ENCODE assay signal across 16 cellular contexts in genomic region chr19:5717215-5717614, GRCh38. TPM values are rescaled to one million over a fixed set of nuclear protein-coding genes. Genes with fewer than 3 reads are reported as not detected.
DNase-seq lines count a peak whose midpoint lies in the region; ATAC-seq, FAIRE-seq and TF ChIP-seq lines count a peak whose summit lies in the region.
"Had no signal": no experiment of that assay in that cellular context is flagged by ENCODE, and none has a peak within 500 bp of the region (broad histone marks: within the 10 kb centered on the region; RNA-seq: fewer than 3 reads in every experiment).

No MANE protein-coding gene starts in this region.

- FAIRE-seq in GM12878 (lab: Jason Lieb, UNC): no peak
- FAIRE-seq: GM18507 had no signal

- H3K4me3 ChIP-seq in Loucy (ENCODE audit: low read length, poor library complexity, severe bottlenecking) (peak overlapping the region; percentile 100), GM12878 (peak overlapping the region; percentile 22; the same call in 1 of the 2 replicates), neural progenitor cell (no peak overlapping the region)
- H3K4me3 ChIP-seq: lung, testis had no signal

- peaks cover 20% of the 10 kb centered on the region; the same call in 1 of the 2 replicates for H3K36me3 ChIP-seq in Loucy (ENCODE audit: insufficient read depth, low read length)
- peaks cover 12 to 13% of the 10 kb centered on the region in 2 experiments; a peak in 3 of 4 replicates for H3K36me3 ChIP-seq in GM12878 (ENCODE audit: control insufficient read depth in 2 of 2, insufficient read depth in 2 of 2, low read length in 1 of 2)
- no peaks in the 10 kb centered on the region for H3K36me3 ChIP-seq in neural progenitor cell

- intact Hi-C loops in activated CD4-positive, alpha-beta T cell treated with anti-CD3 and anti-CD28 coated beads, Interleukin-2, amount 10 ng/mL, durations not matched to agents 24 days and 14 days (cut with micrococcal nuclease): no loop called here
- intact Hi-C loops in GM12878 (cut with micrococcal nuclease; ENCODE audit: unreplicated experiment): no loop called here

- H3K27me3 ChIP-seq in Loucy (ENCODE audit: insufficient read depth, low read length, poor library complexity, severe bottlenecking) (no peaks in the 10 kb centered on the region), GM12878 (replicated peaks in 1 of 2; ENCODE audit: control insufficient read depth in 2 of 2, insufficient read depth in 2 of 2, low read length in 1 of 2) (no peaks in the 10 kb centered on the region), neural progenitor cell (no peaks in the 10 kb centered on the region)
- H3K27me3 ChIP-seq: testis had no signal

- H3K27me3 Mint-ChIP-seq in activated CD4-positive, alpha-beta T cell treated with anti-CD3 and anti-CD28 coated beads, Interleukin-2, amount 10 ng/mL, durations not matched to agents 24 days and 14 days: no peaks in the 10 kb centered on the region
- H3K27me3 Mint-ChIP-seq in neural progenitor cell (ENCODE audit: insufficient read depth, low read depth): peaks cover 8% of the 10 kb centered on the region

- H4K20me1 ChIP-seq in Loucy (ENCODE audit: insufficient read depth, low read length, poor library complexity, severe bottlenecking): peaks cover 44% of the 10 kb centered on the region
- H4K20me1 ChIP-seq in GM12878 (ENCODE audit: control insufficient read depth, insufficient read depth): 0 out of 2 replicates have a peak, but pooled peaks cover 3% of the 10 kb centered on the region
- peaks cover 41% of the 10 kb centered on the region for H4K20me1 ChIP-seq in neural progenitor cell (ENCODE audit: low read depth)

- H3K27ac Mint-ChIP-seq in activated CD4-positive, alpha-beta T cell treated with anti-CD3 and anti-CD28 coated beads, Interleukin-2, amount 10 ng/mL, durations not matched to agents 24 days and 14 days: peak overlapping the region; percentile 97
- no peak overlapping the region for H3K27ac Mint-ChIP-seq in neural progenitor cell

- H3K4me2 ChIP-seq in Loucy (ENCODE audit: low read depth, low read length, poor library complexity, severe bottlenecking): peak overlapping the region; percentile 93
- H3K4me2 ChIP-seq in GM12878 (ENCODE audit: control insufficient read depth, insufficient read depth): peak overlapping the region; percentile 65
- no peak overlapping the region for H3K4me2 ChIP-seq in neural progenitor cell

- WGBS in GM12878 (ENCODE audit: insufficient coverage, insufficient replicate concordance, low lambda C conversion rate, missing lambda C conversion rate): 98% methylated on average over 5 of the region's 5 CpGs

- in situ Hi-C loops in GM12878 (cut with MboI): no loop called here

- no peaks in the 10 kb centered on the region for H3K9me2 ChIP-seq in Loucy (replicated peaks; ENCODE audit: low read depth, low read length)

- peak overlapping the region; percentile 92 for H3K9ac ChIP-seq in Loucy (ENCODE audit: low read depth, low read length, poor library complexity, severe bottlenecking)
- no peak overlapping the region for H3K9ac ChIP-seq in GM12878 (ENCODE audit: control insufficient read depth, insufficient read depth, low read length)
- H3K9ac ChIP-seq in neural progenitor cell: no peak overlapping the region

- TF ChIP-seq EP300 in GM12878 (IDR thresholded peaks at IDR 0.05; ENCODE audit: borderline replicate concordance in 1 of 2, control insufficient read depth in 1 of 2, low read depth in 2 of 2, low read length in 2 of 2): no peak

- no peak overlapping the region for H2AFZ ChIP-seq in Loucy (ENCODE audit: low read length)
- no peak overlapping the region for H2AFZ ChIP-seq in GM12878 (ENCODE audit: control insufficient read depth, low read depth, low read length)
- no peak overlapping the region for H2AFZ ChIP-seq in neural progenitor cell (replicated peaks)

- peak overlapping the region; percentile 97 for H3K4me3 Mint-ChIP-seq in activated CD4-positive, alpha-beta T cell treated with anti-CD3 and anti-CD28 coated beads, Interleukin-2, amount 10 ng/mL, durations not matched to agents 24 days and 14 days
- peak overlapping the region; percentile 64 for H3K4me3 Mint-ChIP-seq in neural progenitor cell

- no peak for TF ChIP-seq CTCF in Loucy (conservative IDR thresholded peaks at IDR 0.05; ENCODE audit: low read length)
- no peak for TF ChIP-seq CTCF in GM12878 (IDR thresholded peaks at IDR 0.05 in 2 of 3, conservative IDR thresholded peaks at IDR 0.05 in 1 of 3; ENCODE audit: control insufficient read depth in 2 of 3, extremely low read depth in 1 of 3, insufficient read depth in 1 of 3, low read depth in 3 of 3, low read length in 3 of 3)
- no peak for TF ChIP-seq CTCF in neural progenitor cell (IDR thresholded peaks at IDR 0.05)
- TF ChIP-seq CTCF in GM10248 (IDR thresholded peaks at IDR 0.05; ENCODE audit: control extremely low read depth, extremely low read depth, low read depth, missing control alignments): no peak

- H3K27ac ChIP-seq in GM12878 (ENCODE audit: control insufficient read depth, insufficient read depth): no peak overlapping the region
- no peak overlapping the region for H3K27ac ChIP-seq in neural progenitor cell
- H3K27ac ChIP-seq: testis had no signal

- no peaks in the 10 kb centered on the region for H3K9me3 Mint-ChIP-seq in activated CD4-positive, alpha-beta T cell treated with anti-CD3 and anti-CD28 coated beads, Interleukin-2, amount 10 ng/mL, durations not matched to agents 24 days and 14 days
- H3K9me3 Mint-ChIP-seq in neural progenitor cell: no peaks in the 10 kb centered on the region

- H3K4me1 ChIP-seq in Loucy (ENCODE audit: insufficient read depth, low read length, poor library complexity, severe bottlenecking): peaks cover 22% of the 10 kb centered on the region
- peaks cover 4% of the 10 kb centered on the region for H3K4me1 ChIP-seq in GM12878 (ENCODE audit: control insufficient read depth, insufficient read depth, low read length)
- peaks cover 9% of the 10 kb centered on the region for H3K4me1 ChIP-seq in neural progenitor cell

- ATAC-seq in GM12878: no peak

- no peak for TF ChIP-seq POLR2A in GM12878 (IDR thresholded peaks at IDR 0.05; ENCODE audit: low read depth, low read length)

- peaks cover 60% of the 10 kb centered on the region for H3K79me2 ChIP-seq in Loucy (ENCODE audit: insufficient read depth, low read length)
- H3K79me2 ChIP-seq in GM12878 (ENCODE audit: control insufficient read depth, insufficient read depth, low read length): peaks cover 47% of the 10 kb centered on the region
- H3K79me2 ChIP-seq in neural progenitor cell (ENCODE audit: low read depth): peaks cover 60% of the 10 kb centered on the region

- SMC1A ChIA-PET in GM12878 (lab: Charles Lee; ENCODE audit: uncharacterized antibody, unreplicated experiment): no interaction called here

- no peak for TF ChIP-seq RAD21 in GM12878 (IDR thresholded peaks at IDR 0.05; ENCODE audit: insufficient read depth, low read depth, low read length)

- no peaks in the 10 kb centered on the region for H3K9me3 ChIP-seq in Loucy (ENCODE audit: insufficient read depth, low read depth, low read length)
- H3K9me3 ChIP-seq in GM12878 (replicated peaks; ENCODE audit: control insufficient read depth, insufficient read depth, low read length): no peaks in the 10 kb centered on the region
- no peaks in the 10 kb centered on the region for H3K9me3 ChIP-seq in neural progenitor cell (ENCODE audit: low read depth)
- H3K9me3 ChIP-seq: testis had no signal

- no peak for DNase-seq in activated CD4-positive, alpha-beta T cell treated with anti-CD3 and anti-CD28 coated beads, Interleukin-2, amount 10 ng/mL, durations not matched to agents 24 days and 14 days
- DNase-seq in activated CD4-positive, alpha-beta T cell treated with anti-CD3 and anti-CD28 coated beads, Interleukin-2, amount 50 U/mL, for 1 hour: no peak
- DNase-seq in GM12878 (ENCODE audit: low read depth, low spot score) (no peak), neural progenitor cell (ENCODE audit: low spot score) (no peak), GM10248 (ENCODE audit: extremely low spot score) (no peak), DMS53 (lab: John Stamatoyannopoulos, UW) (no peak), ecto neural progenitor cell (ENCODE audit: low spot score) (no peak)
- DNase-seq: aorta, hypothalamus, NCI-H446 treated with DMSO at 0.1 percent for 48 hours, SIG-M5, testis had no signal

- peaks cover 39% of the 10 kb centered on the region for H3K36me3 Mint-ChIP-seq in activated CD4-positive, alpha-beta T cell treated with anti-CD3 and anti-CD28 coated beads, Interleukin-2, amount 10 ng/mL, durations not matched to agents 24 days and 14 days (ENCODE audit: low read depth)
- peaks cover 10% of the 10 kb centered on the region for H3K36me3 Mint-ChIP-seq in neural progenitor cell

- no peaks in the 10 kb centered on the region for H3F3A ChIP-seq in Loucy (ENCODE audit: low read depth)
- H3F3A ChIP-seq in neural progenitor cell (ENCODE audit: low read depth): peaks cover 3% of the 10 kb centered on the region

- BruUV-seq in GM12878 (replicated peaks; lab: Mats Ljungman, UMichigan): no TSS peak

- CTCF ChIA-PET in GM12878 (lab: Yijun Ruan, JAX): interaction anchor here (6.7 kb wide), 1 partner anchor 27 kb away, joined by 74 read pairs; the partner anchor contains the start of gene RPL36
- CTCF ChIA-PET in GM10248 (lab: Yijun Ruan, JAX): interaction anchor here (1.2 to 6.5 kb wide), 3 partner anchors 11 to 87 kb away, joined by 3 to 79 read pairs (median 5); partner anchors contain the start of gene RPL36

- H3K4me1 Mint-ChIP-seq in activated CD4-positive, alpha-beta T cell treated with anti-CD3 and anti-CD28 coated beads, Interleukin-2, amount 10 ng/mL, durations not matched to agents 24 days and 14 days: peaks cover 25% of the 10 kb centered on the region
- peaks cover 22% of the 10 kb centered on the region for H3K4me1 Mint-ChIP-seq in neural progenitor cell

- POLR2A ChIA-PET in GM12878 (lab: Charles Lee) (interaction anchor here (1.9 kb wide), 1 partner anchor 26 kb away, joined by 9 read pairs; no protein-coding TSS in a partner anchor), GM10248 (lab: Yijun Ruan, JAX) (no interaction called here)

- RAD21 ChIA-PET in GM12878 (lab: Charles Lee; ENCODE audit: unreplicated experiment): no interaction called here

RNA-seq across cellular contexts. Expression of gene LONP1, which starts 2.7 kb away (rescaled TPM):
- total RNA-seq in activated CD4-positive, alpha-beta T cell treated with anti-CD3 and anti-CD28 coated beads, Interleukin-2, amount 10 ng/mL, durations not matched to agents 24 days and 14 days: 220 and 240 TPM in 2 replicates
- 160 and 169 TPM in 2 replicates for total RNA-seq in GM12878 (2013; cell fraction: nucleolus; rRNA removed)
- total RNA-seq in GM12878 (2014; rRNA removed) (85.0 and 92.7 TPM in 2 replicates), GM12878 (2014; rRNA removed; fragmentation: Illumina TruSeq; extraction: Trizol) (38.6 and 44.0 TPM in 2 replicates), GM12878 (2021) (136 and 137 TPM in 2 replicates), neural progenitor cell (ENCODE audit: low replicate concordance) (35.9 and 68.4 TPM in 2 replicates)
- polyA plus RNA-seq in GM12878 (2011; ENCODE audit: low read depth): 26.8 TPM
- polyA plus RNA-seq in GM12878 (2011; rRNA removed) (31.3 and 51.1 TPM in 2 replicates), GM12878 (2014; fragmentation: Illumina TruSeq; extraction: Trizol) (8.2 and 35.5 TPM in 2 replicates), GM12878 (2014; fragmentation: Nextera tagmentation; extraction: Ambion mirVana) (1 to 10 TPM in 1 of 2 experiments, under 1 TPM in 1; 0.61 to 3.2 TPM), GM12878 (2014; rRNA removed) (67.8 and 92.2 TPM in 2 replicates), GM12878 (2016; fragmentation: Nextera tagmentation; extraction: Ambion mirVana) (100 to 1,000 TPM in 1 of 2 experiments, 10 to 100 TPM in 1; 86.5 to 100 TPM)
- 78.2 and 118 TPM in 2 replicates for polyA plus RNA-seq in GM12878 (2011; cell fraction: cytosol; rRNA removed)
- polyA plus RNA-seq in GM12878 (2011; cell fraction: nucleus; rRNA removed): 211 and 242 TPM in 2 replicates
- polyA plus RNA-seq in GM12878 (2012): 97.2 and 102 TPM in 2 replicates
- 44.0 and 83.3 TPM in 2 replicates for polyA minus RNA-seq in GM12878 (2011; rRNA and poly(A)+ RNA removed)
- polyA minus RNA-seq in GM12878 (2011; cell fraction: cytosol; rRNA and poly(A)+ RNA removed): 36.6 and 42.2 TPM in 2 replicates
- 33.6 and 49.1 TPM in 2 replicates for polyA minus RNA-seq in GM12878 (2011; cell fraction: nucleus; rRNA and poly(A)+ RNA removed)

RNA-seq across cellular contexts. Expression of gene CATSPERD, which starts 3.2 kb away (rescaled TPM):
- not detected in 2 replicates for total RNA-seq in activated CD4-positive, alpha-beta T cell treated with anti-CD3 and anti-CD28 coated beads, Interleukin-2, amount 10 ng/mL, durations not matched to agents 24 days and 14 days
- total RNA-seq in GM12878 (2013; cell fraction: nucleolus; rRNA removed): not detected in 2 replicates
- not detected in 2 replicates for total RNA-seq in GM12878 (2014; rRNA removed)
- total RNA-seq in GM12878 (2014; rRNA removed; fragmentation: Illumina TruSeq; extraction: Trizol): not detected in 2 replicates
- total RNA-seq in GM12878 (2021): 0.10 TPM in 1 of 2 replicates, not detected in the other
- not detected for polyA plus RNA-seq in GM12878 (2011; ENCODE audit: low read depth)
- polyA plus RNA-seq in GM12878 (2011; rRNA removed): 0.11 TPM in 1 of 2 replicates, not detected in the other
- 0.06 and 0.07 TPM in 2 replicates for polyA plus RNA-seq in GM12878 (2011; cell fraction: cytosol; rRNA removed)
- polyA plus RNA-seq in GM12878 (2011; cell fraction: nucleus; rRNA removed): 0.34 TPM in 1 of 2 replicates, not detected in the other
- 0.06 TPM in 1 of 2 replicates, not detected in the other for polyA plus RNA-seq in GM12878 (2012)
- not detected in 2 replicates for polyA plus RNA-seq in GM12878 (2014; fragmentation: Illumina TruSeq; extraction: Trizol)
- polyA plus RNA-seq in GM12878 (2014; fragmentation: Nextera tagmentation; extraction: Ambion mirVana): under 1 TPM in 1 of 2 experiments, not detected in 1; 0.02 TPM
- polyA plus RNA-seq in GM12878 (2014; rRNA removed): 0.06 TPM in 1 of 2 replicates, not detected in the other
- polyA plus RNA-seq in GM12878 (2016; fragmentation: Nextera tagmentation; extraction: Ambion mirVana): under 1 TPM; 0.21 to 0.38 TPM
- 0.10 TPM in 1 of 2 replicates, not detected in the other for polyA minus RNA-seq in GM12878 (2011; rRNA and poly(A)+ RNA removed)
- polyA minus RNA-seq in GM12878 (2011; cell fraction: cytosol; rRNA and poly(A)+ RNA removed): not detected in 2 replicates
- polyA minus RNA-seq in GM12878 (2011; cell fraction: nucleus; rRNA and poly(A)+ RNA removed): not detected in 2 replicates
- not detected in 2 replicates for total RNA-seq in neural progenitor cell (ENCODE audit: low replicate concordance)
- total RNA-seq: aorta, pulmonary artery endothelial cell had no signal
- polyA plus RNA-seq: aorta had no signal

RNA-seq across cellular contexts. Expression of gene RPL36, which starts 27.1 kb away (rescaled TPM):
- total RNA-seq in activated CD4-positive, alpha-beta T cell treated with anti-CD3 and anti-CD28 coated beads, Interleukin-2, amount 10 ng/mL, durations not matched to agents 24 days and 14 days: 1,117 and 1,132 TPM in 2 replicates
- total RNA-seq in GM12878 (2013; cell fraction: nucleolus; rRNA removed): 94.2 and 106 TPM in 2 replicates
- total RNA-seq in GM12878 (2014; rRNA removed): 1,704 and 2,091 TPM in 2 replicates
- 1,553 and 1,673 TPM in 2 replicates for total RNA-seq in GM12878 (2014; rRNA removed; fragmentation: Illumina TruSeq; extraction: Trizol)
- total RNA-seq in GM12878 (2021): 1,583 and 1,661 TPM in 2 replicates
- 170 TPM for polyA plus RNA-seq in GM12878 (2011; ENCODE audit: low read depth)
- polyA plus RNA-seq in GM12878 (2011; rRNA removed): 499 and 1,144 TPM in 2 replicates
- polyA plus RNA-seq in GM12878 (2011; cell fraction: cytosol; rRNA removed): 723 and 1,358 TPM in 2 replicates
- polyA plus RNA-seq in GM12878 (2011; cell fraction: nucleus; rRNA removed): 426 and 530 TPM in 2 replicates
- polyA plus RNA-seq in GM12878 (2012): 3,043 and 3,382 TPM in 2 replicates
- polyA plus RNA-seq in GM12878 (2014; fragmentation: Illumina TruSeq; extraction: Trizol): 67.8 and 374 TPM in 2 replicates
- polyA plus RNA-seq in GM12878 (2014; fragmentation: Nextera tagmentation; extraction: Ambion mirVana): 1,000 to 10,000 TPM; 4,698 to 4,942 TPM
- polyA plus RNA-seq in GM12878 (2014; rRNA removed): 2,015 and 2,575 TPM in 2 replicates
- 1,000 to 10,000 TPM; 2,328 to 2,411 TPM for polyA plus RNA-seq in GM12878 (2016; fragmentation: Nextera tagmentation; extraction: Ambion mirVana)
- polyA minus RNA-seq in GM12878 (2011; rRNA and poly(A)+ RNA removed): 196 and 405 TPM in 2 replicates
- 476 and 536 TPM in 2 replicates for polyA minus RNA-seq in GM12878 (2011; cell fraction: cytosol; rRNA and poly(A)+ RNA removed)
- 142 and 195 TPM in 2 replicates for polyA minus RNA-seq in GM12878 (2011; cell fraction: nucleus; rRNA and poly(A)+ RNA removed)
- total RNA-seq in neural progenitor cell (ENCODE audit: low replicate concordance): 778 and 991 TPM in 2 replicates

RNA-seq across cellular contexts. Expression of gene HSD11B1L, which starts 36.4 kb away (rescaled TPM):
- total RNA-seq in activated CD4-positive, alpha-beta T cell treated with anti-CD3 and anti-CD28 coated beads, Interleukin-2, amount 10 ng/mL, durations not matched to agents 24 days and 14 days: 2.2 and 2.6 TPM in 2 replicates
- 0.64 and 2.5 TPM in 2 replicates for total RNA-seq in GM12878 (2013; cell fraction: nucleolus; rRNA removed)
- total RNA-seq in GM12878 (2014; rRNA removed): 1.2 and 1.7 TPM in 2 replicates
- 0.49 and 0.55 TPM in 2 replicates for total RNA-seq in GM12878 (2014; rRNA removed; fragmentation: Illumina TruSeq; extraction: Trizol)
- total RNA-seq in GM12878 (2021): 1.1 and 1.5 TPM in 2 replicates
- polyA plus RNA-seq in GM12878 (2011; ENCODE audit: low read depth): 0.31 TPM
- polyA plus RNA-seq in GM12878 (2011; rRNA removed): 0.84 TPM in 2 replicates
- 1.8 and 3.0 TPM in 2 replicates for polyA plus RNA-seq in GM12878 (2011; cell fraction: cytosol; rRNA removed)
- polyA plus RNA-seq in GM12878 (2011; cell fraction: nucleus; rRNA removed): 1.4 and 2.1 TPM in 2 replicates
- polyA plus RNA-seq in GM12878 (2012): 2.0 and 2.6 TPM in 2 replicates
- 0.29 TPM in 1 of 2 replicates, not detected in the other for polyA plus RNA-seq in GM12878 (2014; fragmentation: Illumina TruSeq; extraction: Trizol)
- under 1 TPM in 1 of 2 experiments, not detected in 1; 0.35 TPM for polyA plus RNA-seq in GM12878 (2014; fragmentation: Nextera tagmentation; extraction: Ambion mirVana)
- 1.0 and 1.6 TPM in 2 replicates for polyA plus RNA-seq in GM12878 (2014; rRNA removed)
- 1 to 10 TPM; 1.1 to 1.8 TPM for polyA plus RNA-seq in GM12878 (2016; fragmentation: Nextera tagmentation; extraction: Ambion mirVana)
- 0.29 and 0.52 TPM in 2 replicates for polyA minus RNA-seq in GM12878 (2011; rRNA and poly(A)+ RNA removed)
- not detected in 2 replicates for polyA minus RNA-seq in GM12878 (2011; cell fraction: cytosol; rRNA and poly(A)+ RNA removed)
- 0.77 TPM in 1 of 2 replicates, not detected in the other for polyA minus RNA-seq in GM12878 (2011; cell fraction: nucleus; rRNA and poly(A)+ RNA removed)
- total RNA-seq in neural progenitor cell (ENCODE audit: low replicate concordance): 7.7 and 60.5 TPM in 2 replicates

RNA-seq across cellular contexts. Expression of gene MICOS13, which starts 36.9 kb away (rescaled TPM):
- total RNA-seq in activated CD4-positive, alpha-beta T cell treated with anti-CD3 and anti-CD28 coated beads, Interleukin-2, amount 10 ng/mL, durations not matched to agents 24 days and 14 days: 56.2 and 63.4 TPM in 2 replicates
- total RNA-seq in GM12878 (2013; cell fraction: nucleolus; rRNA removed): 9.1 and 11.0 TPM in 2 replicates
- total RNA-seq in GM12878 (2014; rRNA removed) (177 and 211 TPM in 2 replicates), GM12878 (2014; rRNA removed; fragmentation: Illumina TruSeq; extraction: Trizol) (34.9 and 41.2 TPM in 2 replicates), GM12878 (2021) (61.1 and 61.3 TPM in 2 replicates), neural progenitor cell (ENCODE audit: low replicate concordance) (7.5 and 15.0 TPM in 2 replicates)
- polyA plus RNA-seq in GM12878 (2011; ENCODE audit: low read depth): 8.1 TPM
- polyA plus RNA-seq in GM12878 (2011; rRNA removed) (12.4 and 24.3 TPM in 2 replicates), GM12878 (2014; fragmentation: Illumina TruSeq; extraction: Trizol) (3.5 and 16.8 TPM in 2 replicates), GM12878 (2014; fragmentation: Nextera tagmentation; extraction: Ambion mirVana) (10 to 100 TPM in 1 of 2 experiments, 1 to 10 TPM in 1; 9.4 to 38.1 TPM), GM12878 (2014; rRNA removed) (119 and 171 TPM in 2 replicates), GM12878 (2016; fragmentation: Nextera tagmentation; extraction: Ambion mirVana) (100 to 1,000 TPM; 113 to 118 TPM)
- 32.8 and 53.4 TPM in 2 replicates for polyA plus RNA-seq in GM12878 (2011; cell fraction: cytosol; rRNA removed)
- 20.9 and 31.4 TPM in 2 replicates for polyA plus RNA-seq in GM12878 (2011; cell fraction: nucleus; rRNA removed)
- 44.0 and 63.5 TPM in 2 replicates for polyA plus RNA-seq in GM12878 (2012)
- 4.8 and 13.2 TPM in 2 replicates for polyA minus RNA-seq in GM12878 (2011; rRNA and poly(A)+ RNA removed)
- polyA minus RNA-seq in GM12878 (2011; cell fraction: cytosol; rRNA and poly(A)+ RNA removed): 6.2 and 10.8 TPM in 2 replicates
- polyA minus RNA-seq in GM12878 (2011; cell fraction: nucleus; rRNA and poly(A)+ RNA removed): 8.9 and 16.1 TPM in 2 replicates
